8 cellular contexts compared by ENCODE assay signal in the genomic region with DNA sequence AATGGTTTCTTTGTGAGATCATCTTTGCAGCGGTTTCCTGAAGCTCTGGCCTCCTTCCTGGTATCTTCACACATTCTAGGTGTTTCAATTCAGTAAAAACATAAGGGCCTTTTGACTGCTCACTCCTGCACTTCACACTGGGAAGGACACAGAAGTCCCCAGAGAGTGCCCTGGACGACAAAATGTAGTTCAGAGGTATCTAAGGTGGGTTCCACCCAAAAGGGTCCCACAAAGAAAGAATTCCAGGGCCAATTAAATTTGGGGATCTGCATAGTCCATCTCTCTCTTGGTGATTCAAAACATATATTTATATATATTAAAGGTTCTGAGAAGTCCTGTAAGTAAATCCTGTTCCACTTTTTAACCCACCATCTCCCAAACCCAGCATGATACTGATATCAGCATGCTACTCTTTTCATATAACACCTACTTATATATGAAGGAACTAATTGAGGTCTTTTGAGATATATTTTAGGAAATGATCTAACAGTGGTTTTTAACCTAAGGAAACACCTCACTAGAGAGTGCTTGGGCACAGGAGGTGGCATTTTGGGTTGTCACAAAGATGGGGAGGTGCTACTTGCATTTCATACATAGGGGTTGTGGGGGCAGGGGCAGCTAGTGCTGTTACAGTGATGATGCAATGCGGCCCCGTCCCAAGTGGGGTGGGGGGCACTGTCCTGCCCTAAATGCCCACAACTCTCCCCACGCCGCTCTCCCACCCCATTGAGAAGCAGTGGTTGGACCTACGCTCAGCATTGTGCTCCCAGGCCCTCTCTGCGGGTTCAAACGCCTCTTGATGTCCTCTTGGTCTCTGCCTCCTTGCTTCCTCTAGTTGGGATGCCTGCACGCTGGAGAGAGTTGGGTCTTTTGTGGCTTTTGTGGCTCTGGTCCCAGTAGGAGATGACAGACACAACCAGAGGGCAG.
DNase-seq lines count a peak whose midpoint lies in the region; TF ChIP-seq lines count a peak whose summit lies in the region.

No MANE protein-coding gene starts in this region.

- H3K27me3 ChIP-seq in PC-9 (ENCODE audit: insufficient read depth, low read depth): no peaks in the 10 kb centered on the region
- no peaks in the 10 kb centered on the region for H3K27me3 ChIP-seq in liver (ENCODE audit: control insufficient read depth in 4 of 4, insufficient read depth in 4 of 4, low read length in 3 of 4)

- H3K27ac ChIP-seq in PC-9 (peak overlapping the region; percentile 95), liver (ENCODE audit: low read depth in 1 of 2, low read length in 2 of 2) (peak overlapping the region; percentile 92 to 94)

- no peaks in the 10 kb centered on the region for H4K20me1 ChIP-seq in PC-9 (ENCODE audit: insufficient read depth)

- peaks cover 57% of the 10 kb centered on the region for H3F3A ChIP-seq in PC-9 (ENCODE audit: insufficient read depth, low read depth)

- TF ChIP-seq CTCF in PC-9 (conservative IDR thresholded peaks at IDR 0.05) (no peak), liver (IDR thresholded peaks at IDR 0.05; ENCODE audit: low read depth, low read length, missing input control) (no peak)

- CTCF ChIA-PET in PC-9 (lab: Charles Lee): interaction anchor here (1.1 to 1.7 kb wide), 5 partner anchors 38 to 140 kb away, joined by 3 to 9 read pairs (median 4); no protein-coding TSS in a partner anchor

- BruUV-seq in PC-9 (replicated peaks; lab: Mats Ljungman, UMichigan): TSS peak; percentile 61

- 68% methylated on average over 10 of the region's 10 CpGs for WGBS in liver

- no peaks in the 10 kb centered on the region for H3K9me2 ChIP-seq in PC-9 (ENCODE audit: insufficient read depth)

- H3K9ac ChIP-seq in liver (ENCODE audit: low read depth in 1 of 2, low read length in 2 of 2): peak overlapping the region; percentile 59 to 89

- POLR2A ChIA-PET in PC-9 (lab: Charles Lee; ENCODE audit: unreplicated experiment): interaction anchor here (0.6 to 1.2 kb wide), 6 partner anchors 30 to 953 kb away, joined by 3 to 14 read pairs (median 6); no protein-coding TSS in a partner anchor

- H3K4me3 ChIP-seq in PC-9: peak overlapping the region; percentile 63
- peak overlapping the region; percentile 21 to 64 (median 41) for H3K4me3 ChIP-seq in liver (ENCODE audit: low read depth in 1 of 3, low read length in 3 of 3)

- peak overlapping the region; percentile 66; the same call in 1 of the 2 replicates for H2AFZ ChIP-seq in PC-9

- no peak for TF ChIP-seq RAD21 in liver (IDR thresholded peaks at IDR 0.05)

- intact Hi-C loops in PC-9 (cut with micrococcal nuclease; ENCODE audit: unreplicated experiment): loop anchor here (1.0 to 5.0 kb wide), 10 partner anchors 27 to 530 kb away; partner anchors contain the start of genes ARF6 and MAP4K5

- H3K79me2 ChIP-seq in PC-9 (ENCODE audit: low read depth): peaks cover 18% of the 10 kb centered on the region

- H3K9me3 ChIP-seq in PC-9 (ENCODE audit: insufficient read depth, low read depth) (no peaks in the 10 kb centered on the region), liver (ENCODE audit: control insufficient read depth in 4 of 4, low read length in 3 of 4) (no peaks in the 10 kb centered on the region)

- DNase-seq in NK-92 treated with Interleukin-12 subunit alpha and Interleukin-12 subunit beta, amount 100 ng/mL, for 24 hours (lab: John Stamatoyannopoulos, UW): peak; percentile 77
- no peak for DNase-seq in NK-92 (lab: John Stamatoyannopoulos, UW; ENCODE audit: unreplicated experiment)
- DNase-seq in PC-9: peak in 1 of 2 experiments; percentile 78
- DNase-seq in activated naive CD4-positive, alpha-beta T cell treated with Interleukin-2 at 50 U/mL for 16 hours: peak; percentile 71
- peak; percentile 61 to 68 for DNase-seq in stimulated activated CD8-positive, alpha-beta memory T cell treated with anti-CD3 and anti-CD28 coated beads, Interleukin-7, amount 100 ng/mL, for 4 hours (ENCODE audit: low read depth in 2 of 2)
- no peak for DNase-seq in hippocampal formation (lab: John Stamatoyannopoulos, UW)
- no peak for DNase-seq in dedifferentiated amniotic fluid mesenchymal stem cell (ENCODE audit: extremely low spot score)

- peak overlapping the region; percentile 96 for H3K4me2 ChIP-seq in PC-9

- H3K36me3 ChIP-seq in PC-9 (ENCODE audit: low read depth) (no peaks in the 10 kb centered on the region), liver (ENCODE audit: control insufficient read depth in 4 of 4, insufficient read depth in 3 of 4, low read depth in 1 of 4, low read length in 3 of 4) (no peaks in the 10 kb centered on the region)

- peaks cover 82% of the 10 kb centered on the region for H3K4me1 ChIP-seq in PC-9 (replicated peaks; ENCODE audit: insufficient read depth)
- H3K4me1 ChIP-seq in liver (ENCODE audit: control insufficient read depth in 4 of 4, insufficient read depth in 4 of 4, low read length in 3 of 4): peaks cover 9 to 42% (median 34%) of the 10 kb centered on the region in 4 donors

TF ChIP-seq in liver, 16 proteins besides CTCF, POLR2A, EP300 and RAD21:
- TF ChIP-seq GABPA (IDR thresholded peaks at IDR 0.05 in 1 of 2, conservative IDR thresholded peaks at IDR 0.05 in 1 of 2) (no peak), FOXA1 (IDR thresholded peaks at IDR 0.05) (no peak), EGR1 (IDR thresholded peaks at IDR 0.05; ENCODE audit: low read depth in 2 of 2) (no peak), JUND (IDR thresholded peaks at IDR 0.05) (no peak), HNF4G (IDR thresholded peaks at IDR 0.05) (no peak), NR2F2 (IDR thresholded peaks at IDR 0.05) (no peak), RXRA (IDR thresholded peaks at IDR 0.05) (no peak), TAF1 (conservative IDR thresholded peaks at IDR 0.05) (no peak), FOXA2 (IDR thresholded peaks at IDR 0.05) (no peak), ZBTB33 (IDR thresholded peaks at IDR 0.05) (no peak), YY1 (IDR thresholded peaks at IDR 0.05) (no peak), MAX (IDR thresholded peaks at IDR 0.05) (no peak)
- TF ChIP-seq, protein P1, sequence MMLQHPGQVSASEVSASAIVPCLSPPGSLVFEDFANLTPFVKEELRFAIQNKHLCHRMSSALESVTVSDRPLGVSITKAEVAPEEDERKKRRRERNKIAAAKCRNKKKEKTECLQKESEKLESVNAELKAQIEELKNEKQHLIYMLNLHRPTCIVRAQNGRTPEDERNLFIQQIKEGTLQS (IDR thresholded peaks at IDR 0.05): no peak
- TF ChIP-seq, protein P2, sequence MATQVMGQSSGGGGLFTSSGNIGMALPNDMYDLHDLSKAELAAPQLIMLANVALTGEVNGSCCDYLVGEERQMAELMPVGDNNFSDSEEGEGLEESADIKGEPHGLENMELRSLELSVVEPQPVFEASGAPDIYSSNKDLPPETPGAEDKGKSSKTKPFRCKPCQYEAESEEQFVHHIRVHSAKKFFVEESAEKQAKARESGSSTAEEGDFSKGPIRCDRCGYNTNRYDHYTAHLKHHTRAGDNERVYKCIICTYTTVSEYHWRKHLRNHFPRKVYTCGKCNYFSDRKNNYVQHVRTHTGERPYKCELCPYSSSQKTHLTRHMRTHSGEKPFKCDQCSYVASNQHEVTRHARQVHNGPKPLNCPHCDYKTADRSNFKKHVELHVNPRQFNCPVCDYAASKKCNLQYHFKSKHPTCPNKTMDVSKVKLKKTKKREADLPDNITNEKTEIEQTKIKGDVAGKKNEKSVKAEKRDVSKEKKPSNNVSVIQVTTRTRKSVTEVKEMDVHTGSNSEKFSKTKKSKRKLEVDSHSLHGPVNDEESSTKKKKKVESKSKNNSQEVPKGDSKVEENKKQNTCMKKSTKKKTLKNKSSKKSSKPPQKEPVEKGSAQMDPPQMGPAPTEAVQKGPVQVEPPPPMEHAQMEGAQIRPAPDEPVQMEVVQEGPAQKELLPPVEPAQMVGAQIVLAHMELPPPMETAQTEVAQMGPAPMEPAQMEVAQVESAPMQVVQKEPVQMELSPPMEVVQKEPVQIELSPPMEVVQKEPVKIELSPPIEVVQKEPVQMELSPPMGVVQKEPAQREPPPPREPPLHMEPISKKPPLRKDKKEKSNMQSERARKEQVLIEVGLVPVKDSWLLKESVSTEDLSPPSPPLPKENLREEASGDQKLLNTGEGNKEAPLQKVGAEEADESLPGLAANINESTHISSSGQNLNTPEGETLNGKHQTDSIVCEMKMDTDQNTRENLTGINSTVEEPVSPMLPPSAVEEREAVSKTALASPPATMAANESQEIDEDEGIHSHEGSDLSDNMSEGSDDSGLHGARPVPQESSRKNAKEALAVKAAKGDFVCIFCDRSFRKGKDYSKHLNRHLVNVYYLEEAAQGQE (IDR thresholded peaks at IDR 0.05): no peak

Comparison
In these comparisons a context has a peak if more than half of its experiments do, and no peak if none do; other contexts are left out.
1. DNase-seq: peak in NK-92 treated with Interleukin-12 subunit alpha and Interleukin-12 subunit beta, amount 100 ng/mL, for 24 hours (single experiment), activated naive CD4-positive, alpha-beta T cell treated with Interleukin-2 at 50 U/mL for 16 hours (single experiment) and stimulated activated CD8-positive, alpha-beta memory T cell treated with anti-CD3 and anti-CD28 coated beads, Interleukin-7, amount 100 ng/mL, for 4 hours (2 of 2); none in NK-92 (single experiment), hippocampal formation (0 of 2) and dedifferentiated amniotic fluid mesenchymal stem cell (single experiment).